Comparison of ENCODE assay signal across 19 cellular contexts in the genomic region with DNA sequence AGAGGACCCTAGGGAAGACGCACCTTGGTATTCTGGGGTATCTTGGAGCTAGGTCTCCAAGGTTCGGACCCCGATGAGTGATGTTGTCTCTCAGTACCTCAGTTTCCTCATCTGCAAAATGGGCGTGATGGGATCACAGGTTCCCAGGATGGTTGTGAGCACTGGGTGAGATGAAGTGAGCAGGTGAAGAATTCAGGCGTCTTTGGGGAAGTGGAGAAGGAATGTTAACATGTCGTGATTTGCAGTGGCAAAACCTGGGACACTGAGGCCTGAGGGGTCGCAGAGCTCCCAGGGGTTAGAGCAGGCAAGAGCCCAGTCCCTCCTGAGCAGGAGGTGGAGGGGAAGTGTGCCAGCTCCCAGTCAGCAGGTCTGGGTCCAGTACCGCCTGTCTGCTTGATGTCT.
DNase-seq lines count a peak whose midpoint lies in the region; ATAC-seq, FAIRE-seq and TF ChIP-seq lines count a peak whose summit lies in the region.
"Had no signal": no experiment of that assay in that cellular context is flagged by ENCODE, and none has a peak within 500 bp of the region (broad histone marks: within the 10 kb centered on the region; RNA-seq: fewer than 3 reads in every experiment).

No MANE protein-coding gene starts in this region.

- TF ChIP-seq POLR2A in A549 (IDR thresholded peaks at IDR 0.05; ENCODE audit: low read length), result no peak
- TF ChIP-seq POLR2A in ovary (IDR thresholded peaks at IDR 0.05), result no peak

- no peak for TF ChIP-seq RAD21 in A549 (conservative IDR thresholded peaks at IDR 0.05 in 1 of 2, IDR thresholded peaks at IDR 0.05 in 1 of 2)

- POLR2A ChIA-PET in A549 (lab: Yijun Ruan, JAX), result no interaction called here

- no peak overlapping the region for H3K4me2 ChIP-seq in A549
- H3K4me2 ChIP-seq in BLaER1, result peak overlapping the region; percentile 94
- H3K4me2 ChIP-seq: KMS-11 had no signal

- no peak for TF ChIP-seq EP300 in A549 (IDR thresholded peaks at IDR 0.05)
- no peak for TF ChIP-seq EP300 in ovary (IDR thresholded peaks at IDR 0.05)

- no peak for DNase-seq in A549 (ENCODE audit: low read depth in 1 of 2, low spot score in 1 of 2)
- DNase-seq in colonic mucosa, result peak; percentile 11
- DNase-seq in ovary, result peak in 3 of 5 donors; percentile 7 to 21 (median 19)
- DNase-seq in AG08396 (ENCODE audit: low spot score), result no peak
- no peak for DNase-seq in kidney glomerular epithelial cell (lab: John Stamatoyannopoulos, UW)
- DNase-seq: cerebellar nuclear complex; GDM1; mesendoderm; occipital lobe; stimulated activated CD4-positive, alpha-beta T cell treated with anti-CD3 and anti-CD28 coated beads, Interleukin-2, amount 100 ng/mL, for 48 hours had no signal

- no peak overlapping the region for H3K4me3 ChIP-seq in A549
- H3K4me3 ChIP-seq in BLaER1, result no peak overlapping the region
- H3K4me3 ChIP-seq in colonic mucosa, result no peak overlapping the region
- no peak overlapping the region for H3K4me3 ChIP-seq in ovary
- H3K4me3 ChIP-seq: PC-9 had no signal

- ATAC-seq in A549 (no peak), HG02840 (IDR thresholded peaks at IDR 0.05; ENCODE audit: low FRiP score, unreplicated experiment) (no peak)
- ATAC-seq: stimulated activated effector memory CD8-positive, alpha-beta T cell treated with anti-CD3 and anti-CD28 coated beads, Interleukin-12 subunit alpha, Interleukin-12 subunit beta, amount 100 ng/mL, for 72 hours; T-cell had no signal

- CTCF ChIA-PET in A549 (lab: Yijun Ruan, JAX), result interaction anchor here (0.8 to 10.8 kb wide), 11 partner anchors 18 to 283 kb away, joined by 3 to 113 read pairs (median 3); no protein-coding TSS in a partner anchor

- TF ChIP-seq CTCF in A549 (IDR thresholded peaks at IDR 0.05) (no peak), colonic mucosa (IDR thresholded peaks at IDR 0.05) (no peak), ovary (IDR thresholded peaks at IDR 0.05) (no peak)

- H3K9me3 ChIP-seq in A549, result no peaks in the 10 kb centered on the region; the same call in 2 of the 3 replicates
- H3K9me3 ChIP-seq in BLaER1, result no peaks in the 10 kb centered on the region
- H3K9me3 ChIP-seq in colonic mucosa, result no peaks in the 10 kb centered on the region
- no peaks in the 10 kb centered on the region for H3K9me3 ChIP-seq in ovary

- peaks cover 15% of the 10 kb centered on the region; the same call in 1 of the 2 replicates for H4K20me1 ChIP-seq in BLaER1

- intact Hi-C loops in colonic mucosa (cut with DNase I) (no loop called here), ovary (cut with DNase I) (loop anchor here in 2 of 4 donors (10.0 kb wide), 2 partner anchors 207 to 217 kb away; partner anchors contain the start of gene GSE1 (in 1 of the 2))

- H3K4me1 ChIP-seq in A549 (peaks cover 43% of the 10 kb centered on the region), BLaER1 (peaks cover 99% of the 10 kb centered on the region), colonic mucosa (no peaks in the 10 kb centered on the region), ovary (ENCODE audit: insufficient read depth) (peaks cover 19% of the 10 kb centered on the region)

- H3K27ac ChIP-seq in A549 (peak overlapping the region in 1 of 2 experiments; percentile 86; a peak in 1 of 6 replicates), BLaER1 (peak overlapping the region; percentile 55; the same call in 1 of the 2 replicates), colonic mucosa (no peak overlapping the region), ovary (no peak overlapping the region)
- H3K27ac ChIP-seq: KMS-11, PC-9 had no signal

- H3K27me3 ChIP-seq in BLaER1, result no peaks in the 10 kb centered on the region
- H3K27me3 ChIP-seq in colonic mucosa, result no peaks in the 10 kb centered on the region
- no peaks in the 10 kb centered on the region for H3K27me3 ChIP-seq in ovary

- H3K36me3 ChIP-seq in BLaER1, result no peaks in the 10 kb centered on the region
- no peaks in the 10 kb centered on the region for H3K36me3 ChIP-seq in colonic mucosa
- H3K36me3 ChIP-seq in ovary, result no peaks in the 10 kb centered on the region

- H3K9ac ChIP-seq in BLaER1 (no peak overlapping the region), colonic mucosa (ENCODE audit: low read depth in 2 of 2, low read length in 2 of 2) (no peak overlapping the region)
- H3K9ac ChIP-seq: KMS-11 had no signal

- 91% methylated on average over 7 of the region's 8 CpGs for WGBS in A549 (ENCODE audit: missing lambda C conversion rate)
- 95 to 96% (median 96%) methylated on average over 8 of the region's 8 CpGs for WGBS in ovary, 3 donors

- FAIRE-seq in A549 (lab: Jason Lieb, UNC), result no peak
- FAIRE-seq: endothelial cell of umbilical vein, GM18507, kidney had no signal

TF ChIP-seq in A549, 52 proteins besides CTCF, POLR2A, EP300 and RAD21:
- TF ChIP-seq E2F6 (IDR thresholded peaks at IDR 0.05; ENCODE audit: borderline replicate concordance, low read depth) (no peak), KDM1A (IDR thresholded peaks at IDR 0.05; ENCODE audit: low read depth) (peak; percentile 64; the same call in 1 of the 2 replicates)
TF ChIP-seq in A549: peak in this region for 1.

Comparison
In these comparisons a context has a peak if more than half of its experiments do, and no peak if none do; other contexts are left out.
1. DNase-seq: peak in colonic mucosa (single experiment) and ovary (3 of 5); none in A549 (0 of 2), AG08396 (single experiment) and kidney glomerular epithelial cell (single experiment).